Comparison of ENCODE assay signal across 1 cellular context in the genomic region with DNA sequence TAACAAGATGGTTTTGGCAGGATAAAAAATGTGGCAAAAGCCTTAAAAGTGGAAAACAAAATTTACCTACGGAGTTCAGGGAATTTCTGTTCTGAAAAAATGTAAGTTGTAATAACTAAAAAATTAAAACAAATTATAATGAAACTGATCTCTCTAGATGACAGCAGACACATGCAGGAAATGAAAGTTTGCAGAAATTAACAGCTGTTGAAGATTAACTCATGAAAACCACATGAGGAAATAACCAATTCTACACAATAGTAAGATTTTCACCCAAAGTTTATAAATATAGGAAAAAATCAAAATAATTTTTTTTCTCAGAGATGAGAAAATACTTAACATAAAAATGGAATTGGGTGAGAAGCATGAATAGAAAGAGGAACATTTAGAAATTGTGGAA.
TF ChIP-seq lines count a peak whose summit lies in the region.

No MANE protein-coding gene starts in this region.

TF ChIP-seq in GM12878, 131 proteins besides CTCF, POLR2A, EP300 and RAD21 (continued from another document):
- TF ChIP-seq, protein P1, sequence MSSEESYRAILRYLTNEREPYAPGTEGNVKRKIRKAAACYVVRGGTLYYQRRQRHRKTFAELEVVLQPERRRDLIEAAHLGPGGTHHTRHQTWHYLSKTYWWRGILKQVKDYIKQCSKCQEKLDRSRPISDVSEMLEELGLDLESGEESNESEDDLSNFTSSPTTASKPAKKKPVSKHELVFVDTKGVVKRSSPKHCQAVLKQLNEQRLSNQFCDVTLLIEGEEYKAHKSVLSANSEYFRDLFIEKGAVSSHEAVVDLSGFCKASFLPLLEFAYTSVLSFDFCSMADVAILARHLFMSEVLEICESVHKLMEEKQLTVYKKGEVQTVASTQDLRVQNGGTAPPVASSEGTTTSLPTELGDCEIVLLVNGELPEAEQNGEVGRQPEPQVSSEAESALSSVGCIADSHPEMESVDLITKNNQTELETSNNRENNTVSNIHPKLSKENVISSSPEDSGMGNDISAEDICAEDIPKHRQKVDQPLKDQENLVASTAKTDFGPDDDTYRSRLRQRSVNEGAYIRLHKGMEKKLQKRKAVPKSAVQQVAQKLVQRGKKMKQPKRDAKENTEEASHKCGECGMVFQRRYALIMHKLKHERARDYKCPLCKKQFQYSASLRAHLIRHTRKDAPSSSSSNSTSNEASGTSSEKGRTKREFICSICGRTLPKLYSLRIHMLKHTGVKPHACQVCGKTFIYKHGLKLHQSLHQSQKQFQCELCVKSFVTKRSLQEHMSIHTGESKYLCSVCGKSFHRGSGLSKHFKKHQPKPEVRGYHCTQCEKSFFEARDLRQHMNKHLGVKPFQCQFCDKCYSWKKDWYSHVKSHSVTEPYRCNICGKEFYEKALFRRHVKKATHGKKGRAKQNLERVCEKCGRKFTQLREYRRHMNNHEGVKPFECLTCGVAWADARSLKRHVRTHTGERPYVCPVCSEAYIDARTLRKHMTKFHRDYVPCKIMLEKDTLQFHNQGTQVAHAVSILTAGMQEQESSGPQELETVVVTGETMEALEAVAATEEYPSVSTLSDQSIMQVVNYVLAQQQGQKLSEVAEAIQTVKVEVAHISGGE (CRISPR knock-in tag; IDR thresholded peaks at IDR 0.05) = no peak
- TF ChIP-seq, protein P2, sequence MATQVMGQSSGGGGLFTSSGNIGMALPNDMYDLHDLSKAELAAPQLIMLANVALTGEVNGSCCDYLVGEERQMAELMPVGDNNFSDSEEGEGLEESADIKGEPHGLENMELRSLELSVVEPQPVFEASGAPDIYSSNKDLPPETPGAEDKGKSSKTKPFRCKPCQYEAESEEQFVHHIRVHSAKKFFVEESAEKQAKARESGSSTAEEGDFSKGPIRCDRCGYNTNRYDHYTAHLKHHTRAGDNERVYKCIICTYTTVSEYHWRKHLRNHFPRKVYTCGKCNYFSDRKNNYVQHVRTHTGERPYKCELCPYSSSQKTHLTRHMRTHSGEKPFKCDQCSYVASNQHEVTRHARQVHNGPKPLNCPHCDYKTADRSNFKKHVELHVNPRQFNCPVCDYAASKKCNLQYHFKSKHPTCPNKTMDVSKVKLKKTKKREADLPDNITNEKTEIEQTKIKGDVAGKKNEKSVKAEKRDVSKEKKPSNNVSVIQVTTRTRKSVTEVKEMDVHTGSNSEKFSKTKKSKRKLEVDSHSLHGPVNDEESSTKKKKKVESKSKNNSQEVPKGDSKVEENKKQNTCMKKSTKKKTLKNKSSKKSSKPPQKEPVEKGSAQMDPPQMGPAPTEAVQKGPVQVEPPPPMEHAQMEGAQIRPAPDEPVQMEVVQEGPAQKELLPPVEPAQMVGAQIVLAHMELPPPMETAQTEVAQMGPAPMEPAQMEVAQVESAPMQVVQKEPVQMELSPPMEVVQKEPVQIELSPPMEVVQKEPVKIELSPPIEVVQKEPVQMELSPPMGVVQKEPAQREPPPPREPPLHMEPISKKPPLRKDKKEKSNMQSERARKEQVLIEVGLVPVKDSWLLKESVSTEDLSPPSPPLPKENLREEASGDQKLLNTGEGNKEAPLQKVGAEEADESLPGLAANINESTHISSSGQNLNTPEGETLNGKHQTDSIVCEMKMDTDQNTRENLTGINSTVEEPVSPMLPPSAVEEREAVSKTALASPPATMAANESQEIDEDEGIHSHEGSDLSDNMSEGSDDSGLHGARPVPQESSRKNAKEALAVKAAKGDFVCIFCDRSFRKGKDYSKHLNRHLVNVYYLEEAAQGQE (IDR thresholded peaks at IDR 0.05; ENCODE audit: low read depth, low read length) = no peak
